ENCODE assay signal across 16 cellular contexts in the genomic region with DNA sequence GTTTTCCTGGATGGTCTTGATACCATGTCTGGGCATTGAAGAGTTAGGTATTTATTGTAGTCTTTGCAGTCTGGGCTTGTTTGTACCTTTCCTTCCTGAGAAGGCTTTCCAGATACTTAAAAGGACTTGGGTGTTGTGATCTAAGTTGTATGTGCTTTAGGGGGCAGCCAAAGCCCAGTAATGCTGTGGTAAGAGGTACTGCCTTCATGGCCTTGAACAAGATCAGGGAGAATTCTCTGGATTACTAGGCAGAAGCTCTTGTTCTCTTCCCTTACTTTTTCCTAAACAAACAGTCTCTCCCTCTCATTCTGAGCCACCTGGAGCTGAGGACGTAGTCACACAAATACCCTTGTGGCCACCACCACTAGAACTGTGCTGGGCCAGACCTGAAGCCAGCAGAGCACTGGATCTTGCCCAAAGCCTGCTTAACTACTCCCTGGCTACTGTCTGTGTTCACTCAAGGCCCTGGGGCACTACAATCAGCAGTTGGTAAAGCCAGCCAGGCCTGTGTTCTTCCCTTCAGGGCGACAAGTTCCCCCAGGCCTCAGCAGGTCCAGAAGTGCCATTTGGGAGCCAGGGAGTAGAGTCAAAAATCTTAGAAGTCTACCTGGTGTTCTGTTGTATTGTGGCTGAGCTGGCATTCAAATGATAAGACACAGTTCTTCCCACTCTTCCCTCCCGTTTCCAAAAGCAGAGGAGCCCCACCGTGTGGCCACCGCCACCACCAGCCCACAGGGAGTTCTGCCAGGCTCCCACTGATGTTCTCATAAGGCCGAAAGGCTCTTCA. TPM values are rescaled to one million over a fixed set of nuclear protein-coding genes. Genes with fewer than 3 reads are reported as not detected.
A peak's percentile ranks its signal among the peaks of the same experiment; 100 is the strongest.
DNase-seq lines count a peak whose midpoint lies in the region; ATAC-seq and TF ChIP-seq lines count a peak whose summit lies in the region.
"Had no signal": no experiment of that assay in that cellular context is flagged by ENCODE, and none has a peak within 500 bp of the region (broad histone marks: within the 10 kb centered on the region; RNA-seq: fewer than 3 reads in every experiment).

No MANE protein-coding gene starts in this region.

- no peak overlapping the region for H3K4me3 ChIP-seq in CD8-positive, alpha-beta T cell (ENCODE audit: low read depth, low read length)
- H3K4me3 ChIP-seq in effector memory CD4-positive, alpha-beta T cell (ENCODE audit: insufficient read depth, low read depth, low read length, poor library complexity, severe bottlenecking): no peak overlapping the region
- H3K4me3 ChIP-seq: left ventricle myocardium inferior, right lobe of liver, upper lobe of right lung had no signal

- H3K9me3 ChIP-seq in CD8-positive, alpha-beta T cell (ENCODE audit: low read length): no peaks in the 10 kb centered on the region
- H3K9me3 ChIP-seq in effector memory CD4-positive, alpha-beta T cell (ENCODE audit: control insufficient read depth, low read length): no peaks in the 10 kb centered on the region
- H3K9me3 ChIP-seq: right lobe of liver, upper lobe of right lung had no signal

- DNase-seq in stimulated activated naive CD8-positive, alpha-beta T cell treated with anti-CD3 and anti-CD28 coated beads, Interleukin-15, Interleukin-2, amounts not matched to agents 100 U/mL and 50 U/mL, for 24 hours: no peak
- DNase-seq in activated CD8-positive, alpha-beta T cell treated with anti-CD3 and anti-CD28 coated beads for 36 hours: no peak
- DNase-seq in islet precursor cell: peak; percentile 58
- DNase-seq in CD8-positive, alpha-beta T cell: no peak
- DNase-seq in effector memory CD4-positive, alpha-beta T cell: no peak
- DNase-seq in T-helper 9 cell: no peak
- DNase-seq: cortex of kidney; KBM-7; left ventricle myocardium inferior; NCI-H1930; NCI-H510A; right lobe of liver; stimulated activated naive B cell treated with anti-CD40 and anti-IgM and Interleukin-4, amounts not matched to agents 10 μg/mL and 1 μg/mL and 100 μg/mL, for 72 hours; upper lobe of right lung had no signal

- ATAC-seq in stimulated activated naive CD8-positive, alpha-beta T cell treated with anti-CD3 and anti-CD28 coated beads, Interleukin-15, Interleukin-2, amounts not matched to agents 100 U/mL and 50 U/mL, for 24 hours: no peak
- ATAC-seq in activated CD8-positive, alpha-beta T cell treated with anti-CD3 and anti-CD28 coated beads for 36 hours: no peak
- no peak for ATAC-seq in CD8-positive, alpha-beta T cell
- ATAC-seq: stimulated activated naive B cell treated with anti-CD40 and anti-IgM and Interleukin-4, amounts not matched to agents 10 μg/mL and 1 μg/mL and 100 μg/mL, for 72 hours had no signal

- intact Hi-C loops in activated CD8-positive, alpha-beta T cell treated with anti-CD3 and anti-CD28 coated beads for 36 hours (cut with micrococcal nuclease): no loop called here
- intact Hi-C loops in CD8-positive, alpha-beta T cell (cut with DNase I, micrococcal nuclease): no loop called here

- no peak overlapping the region for H3K4me3 Mint-ChIP-seq in stimulated activated naive CD8-positive, alpha-beta T cell treated with anti-CD3 and anti-CD28 coated beads, Interleukin-15, Interleukin-2, amounts not matched to agents 100 ng/mL and 50 ng/mL, for 24 hours
- H3K4me3 Mint-ChIP-seq in activated CD8-positive, alpha-beta T cell treated with anti-CD3 and anti-CD28 coated beads for 36 hours: no peak overlapping the region
- no peak overlapping the region for H3K4me3 Mint-ChIP-seq in CD8-positive, alpha-beta T cell
- H3K4me3 Mint-ChIP-seq: stimulated activated naive B cell treated with anti-CD40 and anti-IgM and Interleukin-4, amounts not matched to agents 10 μg/mL and 1 μg/mL and 100 μg/mL, for 72 hours; T-helper 1 cell treated with Interleukin-12 subunit alpha and Interleukin-12 subunit beta and Interleukin-4 antibody, amounts not matched to agents 30 μg/mL and 1 μg/mL, for 36 hours had no signal

- POLR2A ChIA-PET in activated CD8-positive, alpha-beta T cell treated with anti-CD3 and anti-CD28 coated beads for 36 hours (lab: Charles Lee): interaction anchor here (1.5 to 1.9 kb wide), 2 partner anchors 17 to 271 kb away, joined by 5 to 7 read pairs; partner anchors contain the start of gene NFKBIA
- POLR2A ChIA-PET in CD8-positive, alpha-beta T cell (lab: Charles Lee): no interaction called here

- no peaks in the 10 kb centered on the region for H3K27me3 Mint-ChIP-seq in stimulated activated naive CD8-positive, alpha-beta T cell treated with anti-CD3 and anti-CD28 coated beads, Interleukin-15, Interleukin-2, amounts not matched to agents 100 ng/mL and 50 ng/mL, for 24 hours
- H3K27me3 Mint-ChIP-seq in activated CD8-positive, alpha-beta T cell treated with anti-CD3 and anti-CD28 coated beads for 36 hours: no peaks in the 10 kb centered on the region
- H3K27me3 Mint-ChIP-seq in CD8-positive, alpha-beta T cell (ENCODE audit: low read depth): no peaks in the 10 kb centered on the region
- H3K27me3 Mint-ChIP-seq: stimulated activated naive B cell treated with anti-CD40 and anti-IgM and Interleukin-4, amounts not matched to agents 10 μg/mL and 1 μg/mL and 100 μg/mL, for 72 hours had no signal

- H3K4me1 ChIP-seq in CD8-positive, alpha-beta T cell (ENCODE audit: insufficient read depth, low read length): no peaks in the 10 kb centered on the region
- H3K4me1 ChIP-seq in effector memory CD4-positive, alpha-beta T cell (ENCODE audit: control insufficient read depth, insufficient read depth, low read length, poor library complexity, severe bottlenecking): no peaks in the 10 kb centered on the region
- H3K4me1 ChIP-seq: right lobe of liver, upper lobe of right lung had no signal

- no peak for TF ChIP-seq CTCF in activated CD8-positive, alpha-beta T cell treated with anti-CD3 and anti-CD28 coated beads for 36 hours (IDR thresholded peaks at IDR 0.05)
- no peak for TF ChIP-seq CTCF in CD8-positive, alpha-beta T cell (IDR thresholded peaks at IDR 0.05)

- peaks cover 7% of the 10 kb centered on the region for H3K36me3 ChIP-seq in CD8-positive, alpha-beta T cell (ENCODE audit: insufficient read depth, low read length)
- H3K36me3 ChIP-seq in effector memory CD4-positive, alpha-beta T cell (ENCODE audit: control insufficient read depth, insufficient read depth, low read length): peaks cover 21% of the 10 kb centered on the region
- H3K36me3 ChIP-seq: right lobe of liver had no signal

- H3K27ac ChIP-seq in CD8-positive, alpha-beta T cell (ENCODE audit: low read depth, low read length): no peak overlapping the region
- H3K27ac ChIP-seq in effector memory CD4-positive, alpha-beta T cell (ENCODE audit: insufficient read depth, low read length, poor library complexity, severe bottlenecking): no peak overlapping the region
- H3K27ac ChIP-seq: left ventricle myocardium inferior, right lobe of liver, upper lobe of right lung had no signal

- H3K27ac Mint-ChIP-seq in stimulated activated naive CD8-positive, alpha-beta T cell treated with anti-CD3 and anti-CD28 coated beads, Interleukin-15, Interleukin-2, amounts not matched to agents 100 ng/mL and 50 ng/mL, for 24 hours: peak overlapping the region; percentile 36
- peak overlapping the region; percentile 34 for H3K27ac Mint-ChIP-seq in activated CD8-positive, alpha-beta T cell treated with anti-CD3 and anti-CD28 coated beads for 36 hours
- no peak overlapping the region for H3K27ac Mint-ChIP-seq in CD8-positive, alpha-beta T cell
- H3K27ac Mint-ChIP-seq: stimulated activated naive B cell treated with anti-CD40 and anti-IgM and Interleukin-4, amounts not matched to agents 10 μg/mL and 1 μg/mL and 100 μg/mL, for 72 hours; T-helper 1 cell treated with Interleukin-12 subunit alpha and Interleukin-12 subunit beta and Interleukin-4 antibody, amounts not matched to agents 30 μg/mL and 1 μg/mL, for 36 hours had no signal

- no peaks in the 10 kb centered on the region for H3K27me3 ChIP-seq in CD8-positive, alpha-beta T cell (ENCODE audit: insufficient read depth, low read length)
- no peaks in the 10 kb centered on the region for H3K27me3 ChIP-seq in effector memory CD4-positive, alpha-beta T cell (replicated peaks; ENCODE audit: control insufficient read depth, insufficient read depth, low read length, poor library complexity, severe bottlenecking)
- H3K27me3 ChIP-seq: right lobe of liver, upper lobe of right lung had no signal

- no peaks in the 10 kb centered on the region for H3K4me1 Mint-ChIP-seq in stimulated activated naive CD8-positive, alpha-beta T cell treated with anti-CD3 and anti-CD28 coated beads, Interleukin-15, Interleukin-2, amounts not matched to agents 100 ng/mL and 50 ng/mL, for 24 hours (ENCODE audit: low read depth)
- peaks cover 24% of the 10 kb centered on the region for H3K4me1 Mint-ChIP-seq in activated CD8-positive, alpha-beta T cell treated with anti-CD3 and anti-CD28 coated beads for 36 hours (ENCODE audit: low read depth)
- peaks cover 25% of the 10 kb centered on the region for H3K4me1 Mint-ChIP-seq in CD8-positive, alpha-beta T cell (ENCODE audit: low read depth)

- peaks cover 46% of the 10 kb centered on the region for H3K36me3 Mint-ChIP-seq in stimulated activated naive CD8-positive, alpha-beta T cell treated with anti-CD3 and anti-CD28 coated beads, Interleukin-15, Interleukin-2, amounts not matched to agents 100 ng/mL and 50 ng/mL, for 24 hours (ENCODE audit: low read depth)
- peaks cover 22% of the 10 kb centered on the region for H3K36me3 Mint-ChIP-seq in activated CD8-positive, alpha-beta T cell treated with anti-CD3 and anti-CD28 coated beads for 36 hours (ENCODE audit: low read depth)
- peaks cover 62% of the 10 kb centered on the region for H3K36me3 Mint-ChIP-seq in CD8-positive, alpha-beta T cell

- no peaks in the 10 kb centered on the region for H3K9me3 Mint-ChIP-seq in stimulated activated naive CD8-positive, alpha-beta T cell treated with anti-CD3 and anti-CD28 coated beads, Interleukin-15, Interleukin-2, amounts not matched to agents 100 ng/mL and 50 ng/mL, for 24 hours
- no peaks in the 10 kb centered on the region for H3K9me3 Mint-ChIP-seq in activated CD8-positive, alpha-beta T cell treated with anti-CD3 and anti-CD28 coated beads for 36 hours
- H3K9me3 Mint-ChIP-seq in CD8-positive, alpha-beta T cell: peaks cover 3% of the 10 kb centered on the region
- H3K9me3 Mint-ChIP-seq: stimulated activated naive B cell treated with anti-CD40 and anti-IgM and Interleukin-4, amounts not matched to agents 10 μg/mL and 1 μg/mL and 100 μg/mL, for 72 hours had no signal

- CTCF ChIA-PET in activated CD8-positive, alpha-beta T cell treated with anti-CD3 and anti-CD28 coated beads for 36 hours (lab: Charles Lee): interaction anchor here (0.9 to 1.3 kb wide), 3 partner anchors 10 to 688 kb away, joined by 3 to 6 read pairs (median 4); no protein-coding TSS in a partner anchor
- CTCF ChIA-PET in CD8-positive, alpha-beta T cell (lab: Charles Lee): interaction anchor here (0.7 to 18.8 kb wide), 4 partner anchors 9 to 281 kb away, joined by 3 to 382 read pairs (median 4); partner anchors contain the start of gene PPP2R3C

RNA-seq across cellular contexts. Expression of gene PRORP, which starts 11.4 kb away (rescaled TPM):
- 10 to 100 TPM; 30.6 to 34.4 TPM for total RNA-seq in activated CD8-positive, alpha-beta T cell treated with anti-CD3 and anti-CD28 coated beads for 36 hours
- 10 to 100 TPM; 16.5 to 21.9 TPM for total RNA-seq in CD8-positive, alpha-beta T cell

RNA-seq across cellular contexts. Expression of gene PPP2R3C, which starts 11.9 kb away (rescaled TPM):
- 10 to 100 TPM; 38.2 to 40.7 TPM for total RNA-seq in activated CD8-positive, alpha-beta T cell treated with anti-CD3 and anti-CD28 coated beads for 36 hours
- total RNA-seq in CD8-positive, alpha-beta T cell: 10 to 100 TPM; 44.2 to 51.4 TPM
